In the genomic region with DNA sequence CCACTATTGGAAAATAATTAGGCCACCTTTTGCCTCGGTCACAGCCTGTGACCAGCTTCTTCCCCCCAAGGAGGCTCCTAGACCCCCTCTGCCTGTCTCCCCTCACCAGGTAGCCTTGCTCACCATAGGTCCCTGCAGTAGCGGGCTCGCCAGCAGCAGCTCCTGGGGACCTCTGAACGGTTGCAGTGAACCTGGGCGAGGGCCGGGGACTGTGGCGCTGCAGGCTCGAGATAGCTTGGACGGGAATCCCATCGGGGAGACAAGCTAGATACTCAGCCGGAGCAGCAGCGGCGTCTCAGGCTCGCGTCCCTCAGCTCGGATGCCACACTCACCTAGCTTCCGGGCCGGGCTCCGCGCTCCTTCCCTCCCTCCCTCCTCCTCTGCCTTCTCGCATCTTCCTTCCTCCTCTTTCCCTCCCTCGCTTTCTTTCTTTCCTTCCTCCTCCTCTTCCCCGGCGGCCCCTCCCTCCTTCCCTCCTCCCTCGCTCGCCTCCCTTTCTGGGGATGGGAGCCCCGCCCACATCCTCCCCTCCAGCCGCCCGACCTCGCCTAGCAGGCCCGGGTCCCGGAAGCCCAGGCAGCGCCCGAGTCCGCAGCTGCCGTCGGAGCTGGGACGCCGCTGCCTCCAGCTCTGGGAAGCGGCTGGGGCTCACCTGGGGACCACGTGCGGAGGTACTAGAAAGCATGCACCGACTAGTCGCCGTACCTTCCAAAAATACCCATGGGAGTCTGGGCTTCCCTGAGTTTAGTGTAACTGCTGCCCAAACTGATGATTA, we compare ENCODE assay signal across 8 cellular contexts. TPM values are rescaled to one million over a fixed set of nuclear protein-coding genes. Genes with fewer than 3 reads are reported as not detected.
DNase-seq lines count a peak whose midpoint lies in the region; ATAC-seq and TF ChIP-seq lines count a peak whose summit lies in the region.

A gene (minus strand): TSS at position 399 of the 775 bp plus-strand sequence. CDS start 4,603 bp downstream, outside the sequence.

- H3K4me1 ChIP-seq in fibroblast of lung (ENCODE audit: control insufficient read depth, extremely low read depth, insufficient read depth, low read length): no peaks in the 10 kb centered on the region

- H3K79me2 ChIP-seq in fibroblast of lung (ENCODE audit: control insufficient read depth, insufficient read depth, low read length): peaks cover 2% of the 10 kb centered on the region

- no peaks in the 10 kb centered on the region for H3K36me3 ChIP-seq in fibroblast of lung (ENCODE audit: control insufficient read depth, insufficient read depth, low read length)

- peak within 1 kb of the TSS; percentile 70 for H3K4me3 Mint-ChIP-seq in T-helper 2 cell treated with Interferon-gamma antibody and Interleukin-4, amounts not matched to agents 5 μg/mL and 100 μg/mL, for 36 hours
- peak within 1 kb of the TSS; percentile 49 to 87 (median 80) for H3K4me3 Mint-ChIP-seq in naive thymus-derived CD8-positive, alpha-beta T cell

- H3K27ac ChIP-seq in fibroblast of lung (ENCODE audit: insufficient read depth, low read length): peak within 1 kb of the TSS; percentile 19

- peak in 1 of 2 donors; percentile 1 for TF ChIP-seq CTCF in fibroblast of lung (conservative IDR thresholded peaks at IDR 0.05 in 1 of 2, IDR thresholded peaks at IDR 0.05 in 1 of 2; ENCODE audit: low read depth in 1 of 2, low read length in 2 of 2)

- peaks cover 79% of the 10 kb centered on the region for H3K27me3 Mint-ChIP-seq in T-helper 2 cell treated with Interferon-gamma antibody and Interleukin-4, amounts not matched to agents 5 μg/mL and 100 μg/mL, for 36 hours (ENCODE audit: low read depth)
- peaks cover 23 to 70% (median 49%) of the 10 kb centered on the region in 5 donors for H3K27me3 Mint-ChIP-seq in naive thymus-derived CD8-positive, alpha-beta T cell

- DNase-seq in stimulated activated CD4-positive, alpha-beta T cell treated with anti-CD3 and anti-CD28 coated beads, Interleukin-15, amount 100 ng/mL, for 24 hours: peak; percentile 64
- no peak for DNase-seq in stimulated activated CD4-positive, alpha-beta T cell treated with anti-CD3 and anti-CD28 coated beads, Interleukin-1b, Interleukin-23, amount 100 ng/mL, for 48 hours
- DNase-seq in T-helper 2 cell treated with Interferon-gamma antibody and Interleukin-4, amounts not matched to agents 5 μg/mL and 100 μg/mL, for 36 hours (ENCODE audit: low spot score): peak; percentile 5
- peak; percentile 65 to 66 for DNase-seq in fibroblast of lung (ENCODE audit: low read depth in 2 of 2)
- DNase-seq in naive thymus-derived CD8-positive, alpha-beta T cell: peak in 1 of 10 donors; percentile 58
- DNase-seq in SK-N-DZ (ENCODE audit: low spot score): no peak
- no peak for DNase-seq in NCI-H2107 treated with DMSO at 0.1 percent for 48 hours (lab: John Stamatoyannopoulos, UW; ENCODE audit: unreplicated experiment)
- no peak for DNase-seq in DMS114 treated with DMSO at 0.1 percent for 48 hours (lab: John Stamatoyannopoulos, UW; ENCODE audit: unreplicated experiment)

- POLR2A ChIA-PET in naive thymus-derived CD8-positive, alpha-beta T cell (lab: Charles Lee): no interaction called here

- peaks cover 25% of the 10 kb centered on the region for H3K4me1 Mint-ChIP-seq in T-helper 2 cell treated with Interferon-gamma antibody and Interleukin-4, amounts not matched to agents 5 μg/mL and 100 μg/mL, for 36 hours (ENCODE audit: low read depth)
- H3K4me1 Mint-ChIP-seq in naive thymus-derived CD8-positive, alpha-beta T cell: peaks cover 12 to 36% (median 34%) of the 10 kb centered on the region in 4 donors

- H3K27me3 ChIP-seq in fibroblast of lung (ENCODE audit: control insufficient read depth, insufficient read depth, low read length): peaks cover 6% of the 10 kb centered on the region

- H3K4me2 ChIP-seq in fibroblast of lung (ENCODE audit: extremely low read depth, insufficient read depth, low read length): peak within 1 kb of the TSS; percentile 97

- H2AFZ ChIP-seq in fibroblast of lung (ENCODE audit: low read length): peak within 1 kb of the TSS; percentile 73

- H3K9me3 Mint-ChIP-seq in T-helper 2 cell treated with Interferon-gamma antibody and Interleukin-4, amounts not matched to agents 5 μg/mL and 100 μg/mL, for 36 hours: no peaks in the 10 kb centered on the region
- H3K9me3 Mint-ChIP-seq in naive thymus-derived CD8-positive, alpha-beta T cell: peaks cover 0 to 6% (median 0%) of the 10 kb centered on the region in 9 donors

- H3K9ac ChIP-seq in fibroblast of lung (ENCODE audit: insufficient read depth, low read length): peak within 1 kb of the TSS; percentile 37

- H3K4me3 ChIP-seq in fibroblast of lung (replicated peaks in 1 of 4; ENCODE audit: control extremely low read depth in 1 of 4, insufficient read depth in 1 of 4, low read depth in 3 of 4, low read length in 4 of 4): peak within 1 kb of the TSS; percentile 70 to 94 (median 78)

- no peak within 1 kb of the TSS for H3K27ac Mint-ChIP-seq in T-helper 2 cell treated with Interferon-gamma antibody and Interleukin-4, amounts not matched to agents 5 μg/mL and 100 μg/mL, for 36 hours
- peak within 1 kb of the TSS in 1 of 10 donors; percentile 14 for H3K27ac Mint-ChIP-seq in naive thymus-derived CD8-positive, alpha-beta T cell

- H3K36me3 Mint-ChIP-seq in T-helper 2 cell treated with Interferon-gamma antibody and Interleukin-4, amounts not matched to agents 5 μg/mL and 100 μg/mL, for 36 hours (ENCODE audit: low read depth): peaks cover 2% of the 10 kb centered on the region
- no peaks in the 10 kb centered on the region for H3K36me3 Mint-ChIP-seq in naive thymus-derived CD8-positive, alpha-beta T cell

- H4K20me1 ChIP-seq in fibroblast of lung (ENCODE audit: control insufficient read depth, extremely low read depth, insufficient read depth, low read length): no peaks in the 10 kb centered on the region

- ATAC-seq in naive thymus-derived CD8-positive, alpha-beta T cell: peak; percentile 47 to 51

- H3K9me3 ChIP-seq in fibroblast of lung (ENCODE audit: control insufficient read depth, insufficient read depth, low read depth, low read length): no peaks in the 10 kb centered on the region

RNA-seq across cellular contexts. Expression of the gene that starts here (rescaled TPM):
- 27.2 and 77.5 TPM in 2 replicates for total RNA-seq in fibroblast of lung
- polyA plus RNA-seq in fibroblast of lung: 11.4 and 22.9 TPM in 2 replicates
- polyA plus RNA-seq in fibroblast of lung (2012): 17.1 and 34.4 TPM in 2 replicates
- polyA minus RNA-seq in fibroblast of lung (ENCODE audit: low replicate concordance): 11.3 and 36.3 TPM in 2 replicates
- under 1 TPM; 0.44 to 0.62 TPM for total RNA-seq in naive thymus-derived CD8-positive, alpha-beta T cell
- not detected for polyA plus RNA-seq in naive thymus-derived CD8-positive, alpha-beta T cell
- polyA plus RNA-seq in SK-N-DZ (2014; cell fraction: cytosol; rRNA removed): 1.0 and 1.6 TPM in 2 replicates
- 0.62 and 1.5 TPM in 2 replicates for polyA plus RNA-seq in SK-N-DZ (2014; cell fraction: nucleus; rRNA removed)

Comparison
In these comparisons a context has a peak if more than half of its experiments do, and no peak if none do; other contexts are left out.
1. RNA of the gene that starts here (total RNA-seq): 27.2 to 77.5 TPM in fibroblast of lung; 0.44 to 0.62 TPM in naive thymus-derived CD8-positive, alpha-beta T cell; every median in the first group is over 10 times any median in the second.
2. RNA of the gene that starts here (polyA plus RNA-seq): 11.4 to 34.4 TPM in fibroblast of lung; not detected in naive thymus-derived CD8-positive, alpha-beta T cell; every median in the first group is over 10 times any median in the second.
3. DNase-seq: peak in stimulated activated CD4-positive, alpha-beta T cell treated with anti-CD3 and anti-CD28 coated beads, Interleukin-15, amount 100 ng/mL, for 24 hours (single experiment), T-helper 2 cell treated with Interferon-gamma antibody and Interleukin-4, amounts not matched to agents 5 μg/mL and 100 μg/mL, for 36 hours (single experiment) and fibroblast of lung (2 of 2); none in stimulated activated CD4-positive, alpha-beta T cell treated with anti-CD3 and anti-CD28 coated beads, Interleukin-1b, Interleukin-23, amount 100 ng/mL, for 48 hours (single experiment), SK-N-DZ (single experiment), NCI-H2107 treated with DMSO at 0.1 percent for 48 hours (single experiment) and DMS114 treated with DMSO at 0.1 percent for 48 hours (single experiment).
4. Peak in ATAC-seq in naive thymus-derived CD8-positive, alpha-beta T cell; RNA of the gene not detected or under 1 TPM.